9 cellular contexts compared by ENCODE assay signal in the genomic region with DNA sequence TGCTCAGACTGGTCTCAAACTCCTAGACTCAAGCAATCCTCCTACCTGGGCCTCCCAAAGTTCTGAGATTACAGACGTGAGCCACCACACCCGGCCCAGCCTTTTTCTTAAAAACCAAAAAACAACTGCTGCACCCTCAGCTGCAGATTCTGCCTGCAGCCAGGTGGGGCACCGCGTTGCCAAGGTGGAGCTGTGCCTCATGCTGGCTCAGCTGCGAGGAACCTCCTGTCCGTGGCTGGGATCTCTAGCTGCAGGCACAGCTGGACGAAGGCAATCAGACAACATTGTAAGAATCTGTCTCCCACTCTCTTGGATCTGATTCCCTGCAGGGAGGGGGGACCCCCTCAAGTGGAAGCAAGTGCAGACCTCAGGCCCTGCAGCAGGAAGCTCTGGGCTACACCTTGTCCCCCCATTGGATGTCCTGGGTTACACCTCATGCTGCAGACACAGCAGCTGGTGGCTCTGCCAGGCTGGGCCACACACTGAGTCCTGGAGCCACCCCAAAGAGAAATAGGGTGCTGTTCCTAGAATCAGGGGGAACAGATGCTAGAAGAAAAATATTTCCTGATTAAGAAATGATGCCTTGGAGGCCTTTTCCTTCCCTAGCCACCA. TPM values are rescaled to one million over a fixed set of nuclear protein-coding genes. Genes with fewer than 3 reads are reported as not detected.
DNase-seq lines count a peak whose midpoint lies in the region; ATAC-seq and TF ChIP-seq lines count a peak whose summit lies in the region.
"Had no signal": no experiment of that assay in that cellular context is flagged by ENCODE, and none has a peak within 500 bp of the region (broad histone marks: within the 10 kb centered on the region; RNA-seq: fewer than 3 reads in every experiment).

No MANE protein-coding gene starts in this region.

- no peak for TF ChIP-seq CTCF in spleen (IDR thresholded peaks at IDR 0.05 in 8 of 11, conservative IDR thresholded peaks at IDR 0.05 in 3 of 11)

- intact Hi-C loops in left cardiac atrium (cut with DNase I) = no loop called here
- intact Hi-C loops in spleen (cut with DNase I; ENCODE audit: low total_unique reads) = no loop called here

- no peak for TF ChIP-seq POLR2A in spleen (IDR thresholded peaks at IDR 0.05)

- H3K36me3 ChIP-seq in H7 (replicated peaks; ENCODE audit: control insufficient read depth, insufficient read depth, low read length) = no peaks in the 10 kb centered on the region
- no peaks in the 10 kb centered on the region for H3K36me3 ChIP-seq in SK-N-MC (ENCODE audit: insufficient read depth, low read length)
- H3K36me3 ChIP-seq in spleen = no peaks in the 10 kb centered on the region

- H3K9ac ChIP-seq in SK-N-MC (ENCODE audit: insufficient read length) = peak overlapping the region; percentile 12

- 61 to 76% (median 72%) methylated on average over 7 of the region's 7 CpGs for WGBS in spleen, 5 donors

- H3K27ac ChIP-seq in SK-N-MC (no peak overlapping the region), spleen (peak overlapping the region in 7 of 8 donors; percentile 68 to 83 (median 78))

- H3K4me3 ChIP-seq in H7 (ENCODE audit: insufficient read depth, low read depth, low read length) (no peak overlapping the region), SK-N-MC (no peak overlapping the region), spleen (peak overlapping the region in 3 of 8 donors; percentile 11 to 31 (median 30))

- H3K9me3 ChIP-seq in SK-N-MC (ENCODE audit: low read depth, low read length) (no peaks in the 10 kb centered on the region), spleen (no peaks in the 10 kb centered on the region)

- peaks cover 0 to 12% (median 4%) of the 10 kb centered on the region in 6 donors for H3K4me1 ChIP-seq in spleen

- peak; percentile 3 to 10 for ATAC-seq in left cardiac atrium
- no peak for ATAC-seq in HG03095 (IDR thresholded peaks at IDR 0.05; ENCODE audit: unreplicated experiment)
- no peak for ATAC-seq in GM19455 (IDR thresholded peaks at IDR 0.05; ENCODE audit: unreplicated experiment)
- no peak for ATAC-seq in HG02870 (IDR thresholded peaks at IDR 0.05; ENCODE audit: unreplicated experiment)
- ATAC-seq: activated naive CD4-positive, alpha-beta T cell treated with anti-CD3 and anti-CD28 coated beads, Interleukin-2, amount 50 U/mL, for 72 hours had no signal

- H3K27me3 ChIP-seq in H7 (ENCODE audit: control insufficient read depth, insufficient read depth, low read length) (no peaks in the 10 kb centered on the region), spleen (replicated peaks in 1 of 7) (peaks cover 0 to 44% (median 0%) of the 10 kb centered on the region in 7 donors)

- DNase-seq in H7 = peak; percentile 77
- DNase-seq in SK-N-MC (ENCODE audit: low read depth, low spot score) = no peak
- DNase-seq in left cardiac atrium = no peak
- no peak for DNase-seq in spleen
- DNase-seq in stimulated activated CD4-positive, alpha-beta T cell treated with anti-CD3 and anti-CD28 coated beads, Interleukin-15, amount 100 ng/mL, for 24 hours = no peak

RNA-seq across cellular contexts. Expression of a gene that starts 24.1 kb away (rescaled TPM):
- 0.15 TPM in 1 of 2 replicates, not detected in the other for total RNA-seq in H7 (2014; rRNA removed; shearing (Covaris generic))
- total RNA-seq in left cardiac atrium (10 to 100 TPM; 11.4 to 17.2 TPM), spleen (not detected)
- not detected for polyA plus RNA-seq in spleen
- total RNA-seq: activated naive CD4-positive, alpha-beta T cell treated with anti-CD3 and anti-CD28 coated beads, Interleukin-2, amount 50 U/mL, for 72 hours had no signal

RNA-seq across cellular contexts. Expression of a gene that starts 29.8 kb away (rescaled TPM):
- 520 and 657 TPM in 2 replicates for total RNA-seq in H7 (2014; rRNA removed; shearing (Covaris generic))
- total RNA-seq in left cardiac atrium = 100 to 1,000 TPM; 211 to 254 TPM
- 10 to 100 TPM; 29.9 to 65.6 (median 51.4) TPM for total RNA-seq in spleen
- polyA plus RNA-seq in spleen = 10 to 100 TPM; 29.0 to 43.4 (median 35.5) TPM

Comparison
In these comparisons a context has a peak if more than half of its experiments do, and no peak if none do; other contexts are left out.
1. ATAC-seq: peak in left cardiac atrium (2 of 2); none in HG03095 (single experiment), GM19455 (single experiment) and HG02870 (single experiment).
2. RNA of a gene that starts 24.1 kb away (total RNA-seq): 11.4 to 17.2 TPM in left cardiac atrium; 0.15 TPM in H7 and not detected in spleen; every median in the first group is over 10 times any median in the second.